Comparison of ENCODE assay signal across 1 cellular context in genomic region chr14:20332946-20333782, GRCh38.
TF ChIP-seq lines count a peak whose summit lies in the region.

CCNB1IP1 (minus strand) TSS chr14:20333279; CDS start chr14:20316523, 16,756 bp downstream.

TF ChIP-seq in HepG2, 621 proteins besides CTCF, POLR2A, EP300 and RAD21 (continued from another document and continues in another):
- TF ChIP-seq ZSCAN5A (CRISPR knock-in tag; IDR thresholded peaks at IDR 0.05; ENCODE audit: borderline replicate concordance) (no peak; the same call in 1 of the 2 replicates), PHB2 (IDR thresholded peaks at IDR 0.05; ENCODE audit: partially characterized antibody) (no peak), ZBTB46 (CRISPR knock-in tag; IDR thresholded peaks at IDR 0.05; ENCODE audit: borderline replicate concordance) (no peak), SCMH1 (CRISPR knock-in tag; IDR thresholded peaks at IDR 0.05; ENCODE audit: borderline replicate concordance) (no peak), ZBTB4 (CRISPR knock-in tag; IDR thresholded peaks at IDR 0.05; ENCODE audit: borderline replicate concordance) (no peak), NFKBIZ (CRISPR knock-in tag; IDR thresholded peaks at IDR 0.05) (no peak), ZSCAN29 (CRISPR knock-in tag; conservative IDR thresholded peaks at IDR 0.05) (no peak), THAP11 (CRISPR knock-in tag; IDR thresholded peaks at IDR 0.05) (peak; percentile 66), RARG (CRISPR knock-in tag; IDR thresholded peaks at IDR 0.05; ENCODE audit: low read depth) (no peak), SNAPC2 (CRISPR knock-in tag; IDR thresholded peaks at IDR 0.05) (peak; percentile 70; the same call in 1 of the 2 replicates), ZFP41 (CRISPR knock-in tag; IDR thresholded peaks at IDR 0.05; ENCODE audit: borderline replicate concordance) (0 out of 2 replicates have a peak, but pooled peaks have one; percentile 48), SIN3A (IDR thresholded peaks at IDR 0.05; ENCODE audit: borderline replicate concordance, low read depth, low read length) (peak; percentile 79), DDIT3 (CRISPR knock-in tag; IDR thresholded peaks at IDR 0.05) (no peak), FOXA1 (IDR thresholded peaks at IDR 0.05) (no peak), FOXA1 (CRISPR knock-in tag; IDR thresholded peaks at IDR 0.05) (no peak), MED8 (CRISPR knock-in tag; IDR thresholded peaks at IDR 0.05; ENCODE audit: insufficient replicate concordance) (no peak), ZFAT (CRISPR knock-in tag; conservative IDR thresholded peaks at IDR 0.05) (no peak), SETDB1 (CRISPR knock-in tag; IDR thresholded peaks at IDR 0.05; ENCODE audit: borderline replicate concordance) (no peak), MXD1 (CRISPR knock-in tag; IDR thresholded peaks at IDR 0.05) (peak; percentile 76; the same call in 1 of the 2 replicates), ZNF615 (CRISPR knock-in tag; IDR thresholded peaks at IDR 0.05; ENCODE audit: borderline replicate concordance) (peak; percentile 44; the same call in 1 of the 2 replicates), IRF9 (CRISPR knock-in tag; IDR thresholded peaks at IDR 0.05; ENCODE audit: borderline replicate concordance) (peak; percentile 33; the same call in 1 of the 2 replicates), ZNF24 (IDR thresholded peaks at IDR 0.05) (no peak)
- TF ChIP-seq, protein P1, sequence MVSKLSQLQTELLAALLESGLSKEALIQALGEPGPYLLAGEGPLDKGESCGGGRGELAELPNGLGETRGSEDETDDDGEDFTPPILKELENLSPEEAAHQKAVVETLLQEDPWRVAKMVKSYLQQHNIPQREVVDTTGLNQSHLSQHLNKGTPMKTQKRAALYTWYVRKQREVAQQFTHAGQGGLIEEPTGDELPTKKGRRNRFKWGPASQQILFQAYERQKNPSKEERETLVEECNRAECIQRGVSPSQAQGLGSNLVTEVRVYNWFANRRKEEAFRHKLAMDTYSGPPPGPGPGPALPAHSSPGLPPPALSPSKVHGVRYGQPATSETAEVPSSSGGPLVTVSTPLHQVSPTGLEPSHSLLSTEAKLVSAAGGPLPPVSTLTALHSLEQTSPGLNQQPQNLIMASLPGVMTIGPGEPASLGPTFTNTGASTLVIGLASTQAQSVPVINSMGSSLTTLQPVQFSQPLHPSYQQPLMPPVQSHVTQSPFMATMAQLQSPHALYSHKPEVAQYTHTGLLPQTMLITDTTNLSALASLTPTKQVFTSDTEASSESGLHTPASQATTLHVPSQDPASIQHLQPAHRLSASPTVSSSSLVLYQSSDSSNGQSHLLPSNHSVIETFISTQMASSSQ (IDR thresholded peaks at IDR 0.05; ENCODE audit: low read depth) = peak; percentile 75; the same call in 1 of the 2 replicates
- TF ChIP-seq, protein P1 (CRISPR knock-in tag; IDR thresholded peaks at IDR 0.05; ENCODE audit: borderline replicate concordance) = no peak
- TF ChIP-seq, protein P2, sequence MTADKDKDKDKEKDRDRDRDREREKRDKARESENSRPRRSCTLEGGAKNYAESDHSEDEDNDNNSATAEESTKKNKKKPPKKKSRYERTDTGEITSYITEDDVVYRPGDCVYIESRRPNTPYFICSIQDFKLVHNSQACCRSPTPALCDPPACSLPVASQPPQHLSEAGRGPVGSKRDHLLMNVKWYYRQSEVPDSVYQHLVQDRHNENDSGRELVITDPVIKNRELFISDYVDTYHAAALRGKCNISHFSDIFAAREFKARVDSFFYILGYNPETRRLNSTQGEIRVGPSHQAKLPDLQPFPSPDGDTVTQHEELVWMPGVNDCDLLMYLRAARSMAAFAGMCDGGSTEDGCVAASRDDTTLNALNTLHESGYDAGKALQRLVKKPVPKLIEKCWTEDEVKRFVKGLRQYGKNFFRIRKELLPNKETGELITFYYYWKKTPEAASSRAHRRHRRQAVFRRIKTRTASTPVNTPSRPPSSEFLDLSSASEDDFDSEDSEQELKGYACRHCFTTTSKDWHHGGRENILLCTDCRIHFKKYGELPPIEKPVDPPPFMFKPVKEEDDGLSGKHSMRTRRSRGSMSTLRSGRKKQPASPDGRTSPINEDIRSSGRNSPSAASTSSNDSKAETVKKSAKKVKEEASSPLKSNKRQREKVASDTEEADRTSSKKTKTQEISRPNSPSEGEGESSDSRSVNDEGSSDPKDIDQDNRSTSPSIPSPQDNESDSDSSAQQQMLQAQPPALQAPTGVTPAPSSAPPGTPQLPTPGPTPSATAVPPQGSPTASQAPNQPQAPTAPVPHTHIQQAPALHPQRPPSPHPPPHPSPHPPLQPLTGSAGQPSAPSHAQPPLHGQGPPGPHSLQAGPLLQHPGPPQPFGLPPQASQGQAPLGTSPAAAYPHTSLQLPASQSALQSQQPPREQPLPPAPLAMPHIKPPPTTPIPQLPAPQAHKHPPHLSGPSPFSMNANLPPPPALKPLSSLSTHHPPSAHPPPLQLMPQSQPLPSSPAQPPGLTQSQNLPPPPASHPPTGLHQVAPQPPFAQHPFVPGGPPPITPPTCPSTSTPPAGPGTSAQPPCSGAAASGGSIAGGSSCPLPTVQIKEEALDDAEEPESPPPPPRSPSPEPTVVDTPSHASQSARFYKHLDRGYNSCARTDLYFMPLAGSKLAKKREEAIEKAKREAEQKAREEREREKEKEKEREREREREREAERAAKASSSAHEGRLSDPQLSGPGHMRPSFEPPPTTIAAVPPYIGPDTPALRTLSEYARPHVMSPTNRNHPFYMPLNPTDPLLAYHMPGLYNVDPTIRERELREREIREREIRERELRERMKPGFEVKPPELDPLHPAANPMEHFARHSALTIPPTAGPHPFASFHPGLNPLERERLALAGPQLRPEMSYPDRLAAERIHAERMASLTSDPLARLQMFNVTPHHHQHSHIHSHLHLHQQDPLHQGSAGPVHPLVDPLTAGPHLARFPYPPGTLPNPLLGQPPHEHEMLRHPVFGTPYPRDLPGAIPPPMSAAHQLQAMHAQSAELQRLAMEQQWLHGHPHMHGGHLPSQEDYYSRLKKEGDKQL (CRISPR knock-in tag; IDR thresholded peaks at IDR 0.05; ENCODE audit: low read depth) = no peak
- TF ChIP-seq, protein P3, sequence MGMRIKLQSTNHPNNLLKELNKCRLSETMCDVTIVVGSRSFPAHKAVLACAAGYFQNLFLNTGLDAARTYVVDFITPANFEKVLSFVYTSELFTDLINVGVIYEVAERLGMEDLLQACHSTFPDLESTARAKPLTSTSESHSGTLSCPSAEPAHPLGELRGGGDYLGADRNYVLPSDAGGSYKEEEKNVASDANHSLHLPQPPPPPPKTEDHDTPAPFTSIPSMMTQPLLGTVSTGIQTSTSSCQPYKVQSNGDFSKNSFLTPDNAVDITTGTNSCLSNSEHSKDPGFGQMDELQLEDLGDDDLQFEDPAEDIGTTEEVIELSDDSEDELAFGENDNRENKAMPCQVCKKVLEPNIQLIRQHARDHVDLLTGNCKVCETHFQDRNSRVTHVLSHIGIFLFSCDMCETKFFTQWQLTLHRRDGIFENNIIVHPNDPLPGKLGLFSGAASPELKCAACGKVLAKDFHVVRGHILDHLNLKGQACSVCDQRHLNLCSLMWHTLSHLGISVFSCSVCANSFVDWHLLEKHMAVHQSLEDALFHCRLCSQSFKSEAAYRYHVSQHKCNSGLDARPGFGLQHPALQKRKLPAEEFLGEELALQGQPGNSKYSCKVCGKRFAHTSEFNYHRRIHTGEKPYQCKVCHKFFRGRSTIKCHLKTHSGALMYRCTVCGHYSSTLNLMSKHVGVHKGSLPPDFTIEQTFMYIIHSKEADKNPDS (CRISPR knock-in tag; IDR thresholded peaks at IDR 0.05) = no peak; the same call in 1 of the 2 replicates
- TF ChIP-seq, protein P4, sequence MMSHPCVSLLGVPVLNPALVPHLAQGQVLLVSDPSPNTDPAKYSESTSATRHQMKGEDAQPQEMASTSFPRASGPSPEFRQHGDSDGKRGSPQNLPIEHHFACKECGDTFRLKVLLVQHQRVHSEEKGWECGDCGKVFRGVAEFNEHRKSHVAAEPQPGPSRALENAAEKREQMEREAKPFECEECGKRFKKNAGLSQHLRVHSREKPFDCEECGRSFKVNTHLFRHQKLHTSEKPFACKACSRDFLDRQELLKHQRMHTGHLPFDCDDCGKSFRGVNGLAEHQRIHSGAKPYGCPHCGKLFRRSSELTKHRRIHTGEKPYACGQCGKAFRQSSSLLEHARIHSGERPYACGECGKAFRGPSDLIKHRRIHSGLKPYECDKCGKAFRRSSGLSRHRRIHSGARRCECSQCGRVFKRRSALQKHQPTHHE (CRISPR knock-in tag; IDR thresholded peaks at IDR 0.05; ENCODE audit: borderline replicate concordance) = no peak
- TF ChIP-seq, protein P5, sequence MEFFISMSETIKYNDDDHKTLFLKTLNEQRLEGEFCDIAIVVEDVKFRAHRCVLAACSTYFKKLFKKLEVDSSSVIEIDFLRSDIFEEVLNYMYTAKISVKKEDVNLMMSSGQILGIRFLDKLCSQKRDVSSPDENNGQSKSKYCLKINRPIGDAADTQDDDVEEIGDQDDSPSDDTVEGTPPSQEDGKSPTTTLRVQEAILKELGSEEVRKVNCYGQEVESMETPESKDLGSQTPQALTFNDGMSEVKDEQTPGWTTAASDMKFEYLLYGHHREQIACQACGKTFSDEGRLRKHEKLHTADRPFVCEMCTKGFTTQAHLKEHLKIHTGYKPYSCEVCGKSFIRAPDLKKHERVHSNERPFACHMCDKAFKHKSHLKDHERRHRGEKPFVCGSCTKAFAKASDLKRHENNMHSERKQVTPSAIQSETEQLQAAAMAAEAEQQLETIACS (CRISPR knock-in tag; IDR thresholded peaks at IDR 0.05) = no peak
